17 cellular contexts compared by ENCODE assay signal in the genomic region with DNA sequence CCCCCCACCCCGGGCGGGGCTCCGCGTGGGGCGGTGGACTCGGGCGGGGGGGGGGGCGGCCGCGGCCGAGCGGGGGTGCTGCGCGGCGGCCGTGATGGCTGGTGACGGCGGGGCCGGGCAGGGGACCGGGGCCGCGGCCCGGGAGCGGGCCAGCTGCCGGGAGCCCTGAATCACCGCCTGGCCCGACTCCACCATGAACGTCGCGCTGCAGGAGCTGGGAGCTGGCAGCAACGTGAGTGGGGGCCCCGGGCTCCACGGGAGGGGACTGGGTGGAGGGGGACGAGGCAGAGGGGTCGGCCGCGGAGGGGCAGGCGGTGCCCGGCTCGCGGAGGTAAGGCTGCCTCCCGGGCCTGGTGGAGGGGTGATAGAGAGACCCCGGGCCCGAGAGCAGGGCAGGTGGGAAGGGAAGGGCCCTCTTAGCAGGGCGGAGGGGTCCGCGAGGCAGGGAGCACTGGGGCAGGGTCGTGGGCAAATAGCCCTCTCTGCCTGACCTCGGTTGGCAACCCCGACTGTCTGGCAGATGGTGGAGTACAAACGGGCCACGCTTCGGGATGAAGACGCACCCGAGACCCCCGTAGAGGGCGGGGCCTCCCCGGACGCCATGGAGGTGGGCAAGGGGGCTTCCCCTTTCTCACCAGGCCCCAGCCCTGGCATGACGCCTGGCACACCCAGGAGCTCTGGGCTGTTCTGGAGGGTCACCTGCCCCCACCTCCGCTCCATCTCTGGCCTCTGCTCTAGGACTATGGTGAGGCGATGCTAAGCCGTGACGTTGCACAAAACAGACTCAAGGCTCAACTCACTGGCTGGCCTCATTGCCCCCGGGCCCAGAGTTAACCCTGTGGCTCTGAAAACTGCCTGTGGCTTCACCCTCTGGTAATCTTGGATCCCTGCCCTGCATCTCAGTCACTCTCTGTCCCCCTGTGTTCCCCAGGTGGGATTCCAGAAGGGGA. TPM values are rescaled to one million over a fixed set of nuclear protein-coding genes. Genes with fewer than 3 reads are reported as not detected.
A peak's percentile ranks its signal among the peaks of the same experiment; 100 is the strongest.
DNase-seq lines count a peak whose midpoint lies in the region; ATAC-seq, FAIRE-seq and TF ChIP-seq lines count a peak whose summit lies in the region.
"Had no signal": no experiment of that assay in that cellular context is flagged by ENCODE, and none has a peak within 500 bp of the region (broad histone marks: within the 10 kb centered on the region; RNA-seq: fewer than 3 reads in every experiment).

Gene ECE2 (plus strand): TSS at position 62 of the 950 bp plus-strand sequence. CDS start 132 bp downstream, at position 194.

- H3K4me2 ChIP-seq in HepG2 (ENCODE audit: low read depth, low read length): no peak within 1 kb of the TSS
- H3K4me2 ChIP-seq: BLaER1 had no signal

- no peak for ATAC-seq in Right ventricle myocardium inferior
- ATAC-seq in HepG2: peak; percentile 31; the same call in 2 of the 3 replicates
- no peak for ATAC-seq in GM18861 (IDR thresholded peaks at IDR 0.05; ENCODE audit: unreplicated experiment)
- no peak for ATAC-seq in HG02759 (IDR thresholded peaks at IDR 0.05; ENCODE audit: unreplicated experiment)

- no peak for FAIRE-seq in HepG2 (lab: Jason Lieb, UNC)

- POLR2A ChIA-PET in HepG2 (lab: Yijun Ruan, JAX): no interaction called here

- no peaks in the 10 kb centered on the region for H3K79me2 ChIP-seq in HepG2 (ENCODE audit: insufficient read depth, low read length)

- no peak within 1 kb of the TSS for H3K27ac ChIP-seq in left ventricle myocardium inferior (replicated peaks)
- H3K27ac ChIP-seq in HepG2 (ENCODE audit: extremely low read length, insufficient read depth, low read length): no peak within 1 kb of the TSS
- H3K27ac ChIP-seq: BLaER1 had no signal

- H3K36me3 ChIP-seq in left ventricle myocardium inferior: no peaks in the 10 kb centered on the region
- no peaks in the 10 kb centered on the region for H3K36me3 ChIP-seq in HepG2 (replicated peaks in 1 of 2; ENCODE audit: control insufficient read depth in 1 of 2, insufficient read depth in 2 of 2, low read length in 2 of 2)
- H3K36me3 ChIP-seq: BLaER1 had no signal

- H3K4me3 ChIP-seq in left ventricle myocardium inferior (peak within 1 kb of the TSS; percentile 34), HepG2 (replicated peaks in 1 of 3; ENCODE audit: insufficient read depth in 1 of 3, low read depth in 2 of 3, low read length in 3 of 3) (no peak within 1 kb of the TSS)
- H3K4me3 ChIP-seq: BLaER1 had no signal

- H3K9me3 ChIP-seq in left ventricle myocardium inferior (replicated peaks) (no peaks in the 10 kb centered on the region), HepG2 (ENCODE audit: low read length) (no peaks in the 10 kb centered on the region)
- H3K9me3 ChIP-seq: BLaER1 had no signal

- CTCF ChIA-PET in HepG2 (lab: Yijun Ruan, JAX; ENCODE audit: low intra/inter-chr PET ratio, low total read pairs): no interaction called here

- H3K27me3 ChIP-seq in left ventricle myocardium inferior (ENCODE audit: low read depth) (peaks cover 63% of the 10 kb centered on the region), HepG2 (ENCODE audit: control insufficient read depth in 1 of 2, insufficient read depth in 2 of 2, low read length in 2 of 2) (peaks cover 9 to 50% of the 10 kb centered on the region in 2 experiments; a peak in 4 of 5 replicates)

- BruUV-seq in HepG2 (replicated peaks; lab: Mats Ljungman, UMichigan): no TSS peak

- no peaks in the 10 kb centered on the region for H3K4me1 ChIP-seq in left ventricle myocardium inferior
- H3K4me1 ChIP-seq in HepG2 (ENCODE audit: insufficient read depth, low read length): no peaks in the 10 kb centered on the region

- 31% methylated on average over 30 of the region's 65 CpGs for WGBS in HepG2 (ENCODE audit: low lambda C conversion rate)

- no peak within 1 kb of the TSS for H2AFZ ChIP-seq in HepG2 (ENCODE audit: low read length)

- no peak for TF ChIP-seq POLR2A in HepG2 (IDR thresholded peaks at IDR 0.05; ENCODE audit: insufficient read depth in 1 of 2, low read depth in 2 of 2, low read length in 2 of 2)

- H4K20me1 ChIP-seq in HepG2 (ENCODE audit: insufficient read depth, low read length): no peaks in the 10 kb centered on the region
- H4K20me1 ChIP-seq: BLaER1 had no signal

- H3K9ac ChIP-seq in HepG2 (ENCODE audit: insufficient read depth, low read depth, low read length): no peak within 1 kb of the TSS
- H3K9ac ChIP-seq: BLaER1 had no signal

- TF ChIP-seq CTCF in left ventricle myocardium inferior (IDR thresholded peaks at IDR 0.05; ENCODE audit: borderline replicate concordance): no peak
- TF ChIP-seq CTCF in HepG2 (CRISPR knock-in tag; IDR thresholded peaks at IDR 0.05): no peak

- in situ Hi-C loops in HepG2 (cut with HindIII; ENCODE audit: extremely low pct_ligation_motif_present, low pct_unique_long_range_greater_than_20kb): no loop called here

- TF ChIP-seq EP300 in HepG2 (IDR thresholded peaks at IDR 0.05; ENCODE audit: low read depth in 2 of 2, low read length in 2 of 2) (no peak), HepG2 (CRISPR knock-in tag; IDR thresholded peaks at IDR 0.05; ENCODE audit: borderline replicate concordance) (no peak)

- DNase-seq in left ventricle myocardium inferior: no peak
- no peak for DNase-seq in Right ventricle myocardium inferior (ENCODE audit: missing footprints)
- peak; percentile 29 for DNase-seq in cerebellar cortex (ENCODE audit: low spot score)
- no peak for DNase-seq in HepG2 (ENCODE audit: low spot score)
- DNase-seq in activated effector memory CD4-positive, alpha-beta T cell treated with anti-CD3 and anti-CD28 coated beads, Interleukin-2, amount 50 U/mL, for 16 hours: no peak
- no peak for DNase-seq in epidermal melanocyte (ENCODE audit: insufficient read length, low spot score)
- DNase-seq: activated CD8-positive, alpha-beta memory T cell treated with anti-CD3 and anti-CD28 coated beads, Interleukin-2, amount 50 U/mL, for 4 hours; aorta; immature natural killer cell; MV-4-11; naive B cell; NCI-H446 treated with DMSO at 0.1 percent for 48 hours had no signal

- intact Hi-C loops in left ventricle myocardium inferior (cut with micrococcal nuclease): no loop called here
- intact Hi-C loops in Right ventricle myocardium inferior (cut with DNase I): no loop called here
- intact Hi-C loops in HepG2 (cut with micrococcal nuclease; ENCODE audit: unreplicated experiment): no loop called here

- TF ChIP-seq RAD21 in HepG2 (CRISPR knock-in tag; IDR thresholded peaks at IDR 0.05): no peak

TF ChIP-seq in HepG2, 621 proteins besides CTCF, POLR2A, EP300 and RAD21 (continues in another document):
- no peak for TF ChIP-seq ZNF607 (CRISPR knock-in tag; IDR thresholded peaks at IDR 0.05; ENCODE audit: borderline replicate concordance)
- TF ChIP-seq ZFYVE20 (CRISPR knock-in tag; IDR thresholded peaks at IDR 0.05; ENCODE audit: borderline replicate concordance, low read depth): no peak
- TF ChIP-seq SP1 (IDR thresholded peaks at IDR 0.05): no peak
- TF ChIP-seq SP1 (CRISPR knock-in tag; IDR thresholded peaks at IDR 0.05): no peak

RNA-seq across cellular contexts. Expression of gene ECE2, which starts in this region (rescaled TPM):
- not detected for total RNA-seq in left ventricle myocardium inferior
- total RNA-seq in Right ventricle myocardium inferior: not detected
- total RNA-seq in HepG2 (2016; rRNA removed; fragmentation: Illumina TruSeq; extraction: Trizol): not detected in 2 replicates
- not detected in 2 replicates for total RNA-seq in HepG2 (2016; cell fraction: cytosol; rRNA removed; fragmentation: Illumina TruSeq; extraction: Trizol; ENCODE audit: low read depth)
- not detected in 2 replicates for total RNA-seq in HepG2 (2016; cell fraction: insoluble cytoplasmic fraction; rRNA removed; fragmentation: Illumina TruSeq; extraction: Trizol)
- not detected in 2 replicates for total RNA-seq in HepG2 (2016; cell fraction: membrane; rRNA removed; fragmentation: Illumina TruSeq; extraction: Trizol)
- not detected in 2 replicates for total RNA-seq in HepG2 (2016; cell fraction: nucleus; rRNA removed; fragmentation: Illumina TruSeq; extraction: Trizol)
- polyA plus RNA-seq in HepG2 (2011; rRNA removed): 0.03 TPM in 1 of 2 replicates, not detected in the other
- polyA plus RNA-seq in HepG2 (2011; cell fraction: cytosol; rRNA removed): not detected in 2 replicates
- 0.10 and 0.16 TPM in 2 replicates for polyA plus RNA-seq in HepG2 (2011; cell fraction: nucleus; rRNA removed)
- not detected in 2 replicates for polyA plus RNA-seq in HepG2 (2012)
- not detected in 2 replicates for polyA plus RNA-seq in HepG2 (2016; cell fraction: cytosol; fragmentation: Illumina TruSeq; extraction: Trizol; ENCODE audit: low read depth)
- not detected in 2 replicates for polyA plus RNA-seq in HepG2 (2016; cell fraction: insoluble cytoplasmic fraction; fragmentation: Illumina TruSeq; extraction: Trizol; ENCODE audit: low read depth)
- not detected in 2 replicates for polyA plus RNA-seq in HepG2 (2016; cell fraction: membrane; fragmentation: Illumina TruSeq; extraction: Trizol; ENCODE audit: low read depth)
- not detected in 2 replicates for polyA plus RNA-seq in HepG2 (2016; cell fraction: nucleus; fragmentation: Illumina TruSeq; extraction: Trizol; ENCODE audit: insufficient read depth, low read depth)
- polyA minus RNA-seq in HepG2 (2011; rRNA and poly(A)+ RNA removed; ENCODE audit: low replicate concordance): 0.14 TPM in 1 of 2 replicates, not detected in the other
- polyA minus RNA-seq in HepG2 (2011; cell fraction: cytosol; rRNA and poly(A)+ RNA removed): not detected in 2 replicates
- polyA minus RNA-seq in HepG2 (2011; cell fraction: nucleus; rRNA and poly(A)+ RNA removed): not detected in 2 replicates
- total RNA-seq: aorta, RPMI7951 had no signal
- polyA plus RNA-seq: aorta, esophagus, immature natural killer cell had no signal

Comparison
In these comparisons a context has a peak if more than half of its experiments do, and no peak if none do; other contexts are left out.
1. Peak in ATAC-seq in HepG2; RNA of the gene not detected or under 1 TPM.